In the genomic region with DNA sequence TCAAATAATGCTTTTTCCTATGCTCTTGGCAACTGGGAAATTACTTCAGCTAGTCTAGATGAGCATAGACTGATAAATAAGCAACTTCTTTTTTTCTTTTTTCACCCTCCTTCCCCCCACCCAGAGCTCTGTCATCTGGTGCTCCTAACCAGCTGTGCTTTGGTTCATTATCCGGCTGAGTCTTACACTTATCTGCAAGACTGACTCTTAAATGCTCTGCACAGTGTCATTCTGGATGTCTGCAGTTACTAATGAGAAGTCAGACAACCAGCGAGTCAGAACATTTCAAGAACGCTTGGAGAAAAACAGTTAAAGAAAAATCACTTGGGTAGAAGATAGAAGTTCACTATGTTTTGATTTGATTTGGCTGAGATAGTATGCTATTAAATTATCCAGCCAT, we compare ENCODE assay signal across 17 cellular contexts.
DNase-seq lines count a peak whose midpoint lies in the region; ATAC-seq and TF ChIP-seq lines count a peak whose summit lies in the region.
"Had no signal": no experiment of that assay in that cellular context is flagged by ENCODE, and none has a peak within 500 bp of the region (broad histone marks: within the 10 kb centered on the region; RNA-seq: fewer than 3 reads in every experiment).

No MANE protein-coding gene starts in this region.

- peak overlapping the region; percentile 28 for H2AFZ ChIP-seq in smooth muscle cell (ENCODE audit: low read depth)
- H2AFZ ChIP-seq: GM23338, PC-9 had no signal

- intact Hi-C loops in left ventricle myocardium inferior (cut with micrococcal nuclease) = no loop called here

- no peak overlapping the region for H3K9ac ChIP-seq in smooth muscle cell (ENCODE audit: low read depth)

- TF ChIP-seq CTCF in cardiac muscle cell (IDR thresholded peaks at IDR 0.05; ENCODE audit: low read depth, low read length) = no peak
- TF ChIP-seq CTCF in left ventricle myocardium inferior (IDR thresholded peaks at IDR 0.05; ENCODE audit: borderline replicate concordance) = no peak
- TF ChIP-seq CTCF in fibroblast of the aortic adventitia (IDR thresholded peaks at IDR 0.05; ENCODE audit: insufficient read depth, low read length) = no peak
- no peak for TF ChIP-seq CTCF in smooth muscle cell (IDR thresholded peaks at IDR 0.05; ENCODE audit: borderline replicate concordance, insufficient read depth, poor library complexity, severe bottlenecking)

- no peaks in the 10 kb centered on the region for H3K9me3 ChIP-seq in cardiac muscle cell (ENCODE audit: low read depth)
- no peaks in the 10 kb centered on the region for H3K9me3 ChIP-seq in left ventricle myocardium inferior (replicated peaks)
- no peaks in the 10 kb centered on the region for H3K9me3 ChIP-seq in smooth muscle cell (replicated peaks; ENCODE audit: low read depth)

- H3K4me1 ChIP-seq in cardiac muscle cell (ENCODE audit: low read depth) = peaks cover 45% of the 10 kb centered on the region
- H3K4me1 ChIP-seq in left ventricle myocardium inferior = peaks cover 7% of the 10 kb centered on the region
- H3K4me1 ChIP-seq in smooth muscle cell (ENCODE audit: low read depth) = peaks cover 20% of the 10 kb centered on the region

- 3% methylated on average over 3 of the region's 3 CpGs for WGBS in smooth muscle cell (ENCODE audit: low lambda C conversion rate)

- H3K4me3 ChIP-seq in cardiac muscle cell = no peak overlapping the region
- no peak overlapping the region for H3K4me3 ChIP-seq in left ventricle myocardium inferior
- no peak overlapping the region for H3K4me3 ChIP-seq in fibroblast of the aortic adventitia (ENCODE audit: low read depth, low read length)
- no peak overlapping the region for H3K4me3 ChIP-seq in smooth muscle cell
- H3K4me3 ChIP-seq: GM23338, PC-9 had no signal

- H3K36me3 ChIP-seq in cardiac muscle cell (no peaks in the 10 kb centered on the region), left ventricle myocardium inferior (no peaks in the 10 kb centered on the region), smooth muscle cell (ENCODE audit: low read depth) (no peaks in the 10 kb centered on the region)

- DNase-seq in cardiac muscle cell (ENCODE audit: low read depth in 1 of 2, low spot score in 1 of 2) = peak; percentile 64 to 84
- no peak for DNase-seq in left ventricle myocardium inferior
- peak; percentile 54 for DNase-seq in fibroblast of the aortic adventitia (ENCODE audit: low read depth)
- peak; percentile 21 for DNase-seq in left kidney (ENCODE audit: low read depth, low spot score)
- no peak for DNase-seq in smooth muscle cell (lab: John Stamatoyannopoulos, UW; ENCODE audit: unreplicated experiment)
- DNase-seq in middle frontal gyrus (ENCODE audit: extremely low spot score, low spot score) = no peak
- DNase-seq in hippocampal formation (lab: John Stamatoyannopoulos, UW) = no peak
- DNase-seq: EL, NCI-H1436, NCI-H2081, NCI-H226, NCI-H526 treated with DMSO at 0.1 percent for 48 hours, PC-9, SHP77 had no signal

- H3K27me3 ChIP-seq in cardiac muscle cell (no peaks in the 10 kb centered on the region), left ventricle myocardium inferior (ENCODE audit: low read depth) (no peaks in the 10 kb centered on the region), smooth muscle cell (ENCODE audit: low read depth) (no peaks in the 10 kb centered on the region)

- no peaks in the 10 kb centered on the region for H4K20me1 ChIP-seq in smooth muscle cell (ENCODE audit: low read depth)

- ATAC-seq in HG03521 (IDR thresholded peaks at IDR 0.05; ENCODE audit: unreplicated experiment) = no peak
- ATAC-seq: GM23338 had no signal

- peaks cover 41% of the 10 kb centered on the region for H3F3A ChIP-seq in smooth muscle cell (ENCODE audit: low read depth)

- H3K4me2 ChIP-seq in smooth muscle cell = peak overlapping the region; percentile 77
- H3K4me2 ChIP-seq: GM23338, PC-9 had no signal

- H3K79me2 ChIP-seq in smooth muscle cell (ENCODE audit: low read depth) = no peaks in the 10 kb centered on the region

- peak overlapping the region; percentile 82 for H3K27ac ChIP-seq in cardiac muscle cell
- H3K27ac ChIP-seq in left ventricle myocardium inferior (replicated peaks) = no peak overlapping the region
- peak overlapping the region; percentile 82 for H3K27ac ChIP-seq in smooth muscle cell (ENCODE audit: low read depth)
- H3K27ac ChIP-seq: C4-2B, PC-9 had no signal

Comparison
In these comparisons a context has a peak if more than half of its experiments do, and no peak if none do; other contexts are left out.
1. DNase-seq: peak in cardiac muscle cell (2 of 2), fibroblast of the aortic adventitia (single experiment) and left kidney (single experiment); none in left ventricle myocardium inferior (single experiment), smooth muscle cell (single experiment), middle frontal gyrus (single experiment) and hippocampal formation (0 of 2).